In genomic region chr4:77798385-77798784, GRCh38 we compare ENCODE assay signal across 34 cellular contexts. TPM values are rescaled to one million over a fixed set of nuclear protein-coding genes. Genes with fewer than 3 reads are reported as not detected.
DNase-seq lines count a peak whose midpoint lies in the region; ATAC-seq, FAIRE-seq and TF ChIP-seq lines count a peak whose summit lies in the region.
"Had no signal": no experiment of that assay in that cellular context is flagged by ENCODE, and none has a peak within 500 bp of the region (broad histone marks: within the 10 kb centered on the region; RNA-seq: fewer than 3 reads in every experiment).

No MANE protein-coding gene starts in this region.

- CTCF ChIA-PET in activated naive CD4-positive, alpha-beta T cell treated with anti-CD3 and anti-CD28 coated beads for 36 hours (lab: Charles Lee) = no interaction called here

- no peaks in the 10 kb centered on the region for H3K9me3 ChIP-seq in effector memory CD4-positive, alpha-beta T cell (ENCODE audit: control insufficient read depth, low read length)
- H3K9me3 ChIP-seq: BE2C, left ventricle myocardium inferior, neutrophil, right lobe of liver, upper lobe of left lung had no signal

- H3K36me3 ChIP-seq in effector memory CD4-positive, alpha-beta T cell (ENCODE audit: control insufficient read depth, insufficient read depth, low read length) = no peaks in the 10 kb centered on the region
- H3K36me3 ChIP-seq: BE2C, cardiac muscle cell, left ventricle myocardium inferior, neutrophil, right lobe of liver, upper lobe of left lung had no signal

- peaks cover 13% of the 10 kb centered on the region for H3K9me3 Mint-ChIP-seq in activated naive CD4-positive, alpha-beta T cell treated with anti-CD3 and anti-CD28 coated beads for 36 hours
- peaks cover 3% of the 10 kb centered on the region for H3K9me3 Mint-ChIP-seq in stimulated activated memory B cell treated with anti-CD40 and anti-IgM and Interleukin-4, amounts not matched to agents 10 μg/mL and 1 μg/mL and 100 μg/mL, for 72 hours
- H3K9me3 Mint-ChIP-seq: endodermal cell had no signal

- peaks cover 28% of the 10 kb centered on the region for H3K4me1 ChIP-seq in effector memory CD4-positive, alpha-beta T cell (ENCODE audit: control insufficient read depth, insufficient read depth, low read length, poor library complexity, severe bottlenecking)
- H3K4me1 ChIP-seq: BE2C had no signal

- peaks cover 20% of the 10 kb centered on the region for H3K36me3 Mint-ChIP-seq in activated naive CD4-positive, alpha-beta T cell treated with anti-CD3 and anti-CD28 coated beads for 36 hours (ENCODE audit: low read depth)
- H3K36me3 Mint-ChIP-seq in stimulated activated memory B cell treated with anti-CD40 and anti-IgM and Interleukin-4, amounts not matched to agents 10 μg/mL and 1 μg/mL and 100 μg/mL, for 72 hours = peaks cover 23% of the 10 kb centered on the region

- intact Hi-C loops in activated naive CD4-positive, alpha-beta T cell treated with anti-CD3 and anti-CD28 coated beads for 36 hours (cut with micrococcal nuclease) = loop anchor here (5.0 kb wide), 1 partner anchor 614 kb away; no protein-coding TSS in a partner anchor
- intact Hi-C loops in dorsolateral prefrontal cortex (cut with DNase I) = no loop called here

- no peak for DNase-seq in activated naive CD4-positive, alpha-beta T cell treated with anti-CD3 and anti-CD28 coated beads for 36 hours
- no peak for DNase-seq in activated naive CD4-positive, alpha-beta T cell (lab: John Stamatoyannopoulos, UW)
- DNase-seq in effector memory CD4-positive, alpha-beta T cell = no peak
- DNase-seq in NCI-H187 treated with DMSO at 0.1 percent for 48 hours (lab: John Stamatoyannopoulos, UW) (no peak), GM19239 (ENCODE audit: insufficient read length, low spot score) (no peak), dorsolateral prefrontal cortex (no peak)
- DNase-seq: activated CD8-positive, alpha-beta memory T cell treated with anti-CD3 and anti-CD28 coated beads for 24 hours; aorta; BE2C; COR-L47; cortex of kidney; endodermal cell; left ventricle myocardium inferior; mesendoderm; NCI-H1417 treated with DMSO at 0.1 percent for 48 hours; NCI-H2081 treated with DMSO at 0.1 percent for 48 hours; NCI-H345; NCI-H69; right lobe of liver; Right ventricle myocardium superior; stimulated activated CD4-positive, alpha-beta T cell treated with anti-CD3 and anti-CD28 coated beads, Interleukin-12 subunit alpha, Interleukin-12 subunit beta, amount 100 ng/mL, for 4 hours; stimulated activated CD4-positive, alpha-beta T cell treated with anti-CD3 and anti-CD28 coated beads, Interleukin-2, amount 100 ng/mL, for 48 hours; substantia nigra; upper lobe of left lung had no signal

- no peak for TF ChIP-seq CTCF in dorsolateral prefrontal cortex (IDR thresholded peaks at IDR 0.05 in 54 of 56, conservative IDR thresholded peaks at IDR 0.05 in 2 of 56; ENCODE audit: low read depth in 1 of 56, partially characterized antibody in 56 of 56)

- ATAC-seq in HG02870 (IDR thresholded peaks at IDR 0.05; ENCODE audit: unreplicated experiment) = peak; percentile 46
- ATAC-seq in stimulated activated memory B cell treated with anti-CD40 and anti-IgM and Interleukin-4, amounts not matched to agents 10 μg/mL and 1 μg/mL and 100 μg/mL, for 72 hours = no peak
- ATAC-seq: activated naive CD4-positive, alpha-beta T cell treated with anti-CD3 and anti-CD28 coated beads, Interleukin-2, amount 50 U/mL, for 72 hours; GM12878; HCT116; right lobe of liver; SK-N-SH treated with all-trans-retinoic acid at 6 μM for 48 hours had no signal

- FAIRE-seq in GM19239 (lab: Jason Lieb, UNC) = no peak
- FAIRE-seq: GM12878, islet of Langerhans had no signal

- H3K27ac Mint-ChIP-seq in activated naive CD4-positive, alpha-beta T cell treated with anti-CD3 and anti-CD28 coated beads for 36 hours = peak overlapping the region; percentile 24
- peak overlapping the region; percentile 44 for H3K27ac Mint-ChIP-seq in stimulated activated memory B cell treated with anti-CD40 and anti-IgM and Interleukin-4, amounts not matched to agents 10 μg/mL and 1 μg/mL and 100 μg/mL, for 72 hours
- H3K27ac Mint-ChIP-seq: activated T-helper 1 cell treated with anti-CD3 and anti-CD28 coated beads, Interleukin-12 subunit alpha, Interleukin-12 subunit beta, Interleukin-2, Interleukin-4 antibody, amounts not matched to agents 30 ng/mL and 10 ng/mL and 1 ng/mL, durations not matched to agents 14 hours and 24 hours and 36 hours; endodermal cell had no signal

- H3K4me3 Mint-ChIP-seq in activated naive CD4-positive, alpha-beta T cell treated with anti-CD3 and anti-CD28 coated beads for 36 hours = no peak overlapping the region
- H3K4me3 Mint-ChIP-seq in stimulated activated memory B cell treated with anti-CD40 and anti-IgM and Interleukin-4, amounts not matched to agents 10 μg/mL and 1 μg/mL and 100 μg/mL, for 72 hours = no peak overlapping the region
- H3K4me3 Mint-ChIP-seq: activated T-helper 1 cell treated with anti-CD3 and anti-CD28 coated beads, Interleukin-12 subunit alpha, Interleukin-12 subunit beta, Interleukin-2, Interleukin-4 antibody, amounts not matched to agents 30 ng/mL and 10 ng/mL and 1 ng/mL, durations not matched to agents 14 hours and 24 hours and 36 hours; endodermal cell had no signal

- peak overlapping the region; percentile 16 for H3K27ac ChIP-seq in effector memory CD4-positive, alpha-beta T cell (ENCODE audit: insufficient read depth, low read length, poor library complexity, severe bottlenecking)
- H3K27ac ChIP-seq in dorsolateral prefrontal cortex = no peak overlapping the region
- H3K27ac ChIP-seq: cardiac muscle cell, neutrophil, right lobe of liver, upper lobe of left lung had no signal

- no peaks in the 10 kb centered on the region for H3K27me3 Mint-ChIP-seq in activated naive CD4-positive, alpha-beta T cell treated with anti-CD3 and anti-CD28 coated beads for 36 hours (ENCODE audit: low read depth)
- no peaks in the 10 kb centered on the region for H3K27me3 Mint-ChIP-seq in stimulated activated memory B cell treated with anti-CD40 and anti-IgM and Interleukin-4, amounts not matched to agents 10 μg/mL and 1 μg/mL and 100 μg/mL, for 72 hours

- H3K4me3 ChIP-seq in effector memory CD4-positive, alpha-beta T cell (ENCODE audit: insufficient read depth, low read depth, low read length, poor library complexity, severe bottlenecking) = no peak overlapping the region
- no peak overlapping the region for H3K4me3 ChIP-seq in dorsolateral prefrontal cortex
- H3K4me3 ChIP-seq: cardiac muscle cell, GM12878, left ventricle myocardium inferior, right lobe of liver, upper lobe of left lung had no signal

- no peaks in the 10 kb centered on the region for H3K27me3 ChIP-seq in effector memory CD4-positive, alpha-beta T cell (replicated peaks; ENCODE audit: control insufficient read depth, insufficient read depth, low read length, poor library complexity, severe bottlenecking)
- H3K27me3 ChIP-seq in dorsolateral prefrontal cortex = no peaks in the 10 kb centered on the region
- H3K27me3 ChIP-seq: BE2C, cardiac muscle cell, neutrophil, right lobe of liver, upper lobe of left lung had no signal

- peaks cover 75% of the 10 kb centered on the region for H3K4me1 Mint-ChIP-seq in activated naive CD4-positive, alpha-beta T cell treated with anti-CD3 and anti-CD28 coated beads for 36 hours (ENCODE audit: low read depth)
- peaks cover 53% of the 10 kb centered on the region for H3K4me1 Mint-ChIP-seq in stimulated activated memory B cell treated with anti-CD40 and anti-IgM and Interleukin-4, amounts not matched to agents 10 μg/mL and 1 μg/mL and 100 μg/mL, for 72 hours

RNA-seq across cellular contexts. Expression of gene CNOT6L, which starts 20.8 kb away (rescaled TPM):
- 100 to 1,000 TPM; 108 TPM for total RNA-seq in activated naive CD4-positive, alpha-beta T cell treated with anti-CD3 and anti-CD28 coated beads for 36 hours
- 10 to 100 TPM; 35.2 to 61.6 (median 47.7) TPM for total RNA-seq in dorsolateral prefrontal cortex
